In the genomic region with DNA sequence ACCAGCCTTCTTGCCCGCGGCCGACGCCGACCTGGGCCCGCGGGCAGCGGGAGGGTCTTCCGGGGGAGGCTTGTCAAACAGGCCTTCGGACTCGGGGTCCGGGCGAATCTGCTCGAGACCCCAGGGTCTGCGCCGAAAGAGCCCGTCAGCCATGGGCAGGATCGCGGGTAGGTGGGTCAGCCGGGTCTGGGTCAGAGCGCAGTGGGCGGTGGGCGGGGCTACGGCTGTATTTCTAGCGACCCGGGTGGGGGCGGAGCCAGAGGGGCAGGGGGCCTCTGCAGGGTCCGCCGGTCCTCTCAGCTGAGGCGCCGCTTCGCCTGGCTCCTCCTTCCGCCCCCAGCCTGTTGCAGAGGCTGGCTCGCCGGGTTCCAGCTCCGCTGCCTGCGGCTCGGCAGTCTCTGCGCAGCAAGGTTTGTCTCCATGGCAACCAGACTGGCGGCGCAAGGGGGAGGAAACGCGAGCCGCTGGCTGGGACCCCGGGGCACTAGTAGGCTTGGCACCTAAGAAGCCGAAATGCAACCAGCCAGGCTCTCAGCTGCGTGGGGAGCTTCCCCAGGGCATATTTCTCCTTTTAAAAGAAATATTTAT, we compare ENCODE assay signal across 9 cellular contexts. TPM values are rescaled to one million over a fixed set of nuclear protein-coding genes. Genes with fewer than 3 reads are reported as not detected.
DNase-seq lines count a peak whose midpoint lies in the region; ATAC-seq and TF ChIP-seq lines count a peak whose summit lies in the region.
"Had no signal": no experiment of that assay in that cellular context is flagged by ENCODE, and none has a peak within 500 bp of the region (broad histone marks: within the 10 kb centered on the region; RNA-seq: fewer than 3 reads in every experiment).

No MANE protein-coding gene starts in this region.

- TF ChIP-seq CTCF in ascending aorta (IDR thresholded peaks at IDR 0.05) (no peak), prostate gland (IDR thresholded peaks at IDR 0.05) (no peak), transverse colon (IDR thresholded peaks at IDR 0.05) (no peak)

- H3K4me3 ChIP-seq in ascending aorta (peak overlapping the region; percentile 63 to 75), right cardiac atrium (ENCODE audit: low read length) (peak overlapping the region; percentile 64), prostate gland (peak overlapping the region; percentile 41 to 43), transverse colon (peak overlapping the region; percentile 19 to 60 (median 34))

- H3K36me3 ChIP-seq in ES-I3 (ENCODE audit: insufficient read depth, low read length) (no peaks in the 10 kb centered on the region), ascending aorta (peaks cover 0 to 21% of the 10 kb centered on the region in 2 donors), prostate gland (no peaks in the 10 kb centered on the region), transverse colon (no peaks in the 10 kb centered on the region)

- no peaks in the 10 kb centered on the region for H3K4me1 ChIP-seq in ES-I3 (ENCODE audit: insufficient read depth, low read length)
- peaks cover 0 to 9% of the 10 kb centered on the region in 2 donors for H3K4me1 ChIP-seq in ascending aorta
- no peaks in the 10 kb centered on the region for H3K4me1 ChIP-seq in right cardiac atrium (ENCODE audit: control insufficient read depth, insufficient read depth, low read length)
- no peaks in the 10 kb centered on the region for H3K4me1 ChIP-seq in prostate gland (replicated peaks)
- peaks cover 0 to 10% (median 7%) of the 10 kb centered on the region in 4 donors for H3K4me1 ChIP-seq in transverse colon

- TF ChIP-seq EP300 in transverse colon (IDR thresholded peaks at IDR 0.05; ENCODE audit: low read depth) = no peak

- 16% methylated on average over 47 of the region's 47 CpGs for WGBS in right cardiac atrium
- WGBS in prostate gland = 4% methylated on average over 47 of the region's 47 CpGs
- 2% methylated on average over 20 of the region's 47 CpGs; no CpG with 5 or more reads in 1 of the 2 donors for WGBS in transverse colon (ENCODE audit: low coverage in 1 of 2), 2 donors

- TF ChIP-seq POLR2A in prostate gland (IDR thresholded peaks at IDR 0.05) (no peak), transverse colon (IDR thresholded peaks at IDR 0.05) (peak; percentile 24)

- peak overlapping the region; percentile 59; the same call in 1 of the 2 replicates for H3K9ac ChIP-seq in ES-I3 (ENCODE audit: low read depth, low read length)

- peak; percentile 94 for ATAC-seq in T-helper 17 cell
- peak; percentile 87 to 91 for ATAC-seq in right cardiac atrium

- H3K9me3 ChIP-seq in ES-I3 (ENCODE audit: control insufficient read depth, insufficient read depth, low read length) (no peaks in the 10 kb centered on the region), T-helper 17 cell (ENCODE audit: control insufficient read depth, low read length, poor library complexity, severe bottlenecking) (no peaks in the 10 kb centered on the region), ascending aorta (no peaks in the 10 kb centered on the region), right cardiac atrium (ENCODE audit: control insufficient read depth, low read length) (no peaks in the 10 kb centered on the region), prostate gland (no peaks in the 10 kb centered on the region), transverse colon (no peaks in the 10 kb centered on the region)

- peak overlapping the region; percentile 78 for H3K27ac Mint-ChIP-seq in T-helper 17 cell

- peaks cover 12% of the 10 kb centered on the region for H3K36me3 Mint-ChIP-seq in T-helper 17 cell (ENCODE audit: low read depth)

- peak overlapping the region; percentile 96 for H3K4me3 Mint-ChIP-seq in T-helper 17 cell

- H3K27ac ChIP-seq in ascending aorta (peak overlapping the region; percentile 20 to 23), right cardiac atrium (ENCODE audit: low read length) (no peak overlapping the region), prostate gland (peak overlapping the region; percentile 28 to 34), transverse colon (peak overlapping the region; percentile 12 to 61 (median 56))
- H3K27ac ChIP-seq: VCaP had no signal

- peaks cover 18% of the 10 kb centered on the region for H3K4me1 Mint-ChIP-seq in T-helper 17 cell

- DNase-seq in NCI-H1092 (lab: John Stamatoyannopoulos, UW) (peak; percentile 92), T-helper 17 cell (peak; percentile 54 to 67 (median 66)), ascending aorta (ENCODE audit: low spot score in 2 of 2) (peak; percentile 31 to 87), right cardiac atrium (peak; percentile 84 to 94 (median 93)), prostate gland (ENCODE audit: low spot score) (peak; percentile 21), transverse colon (peak; percentile 63)
- DNase-seq in NK-92 treated with Interleukin-12 subunit alpha and Interleukin-12 subunit beta, amount 100 ng/mL, for 24 hours (lab: John Stamatoyannopoulos, UW) = no peak

- H3K27me3 Mint-ChIP-seq in T-helper 17 cell = no peaks in the 10 kb centered on the region

- intact Hi-C loops in ascending aorta (cut with DNase I) (no loop called here), right cardiac atrium (cut with DNase I) (loop anchor here in 1 of 4 donors (10.0 kb wide), 1 partner anchor 64 kb away; no protein-coding TSS in a partner anchor), prostate gland (cut with DNase I) (no loop called here), transverse colon (cut with DNase I; ENCODE audit: low total_unique reads) (no loop called here)

- H3K27me3 ChIP-seq in ascending aorta (no peaks in the 10 kb centered on the region), right cardiac atrium (ENCODE audit: control insufficient read depth, insufficient read depth) (no peaks in the 10 kb centered on the region), prostate gland (replicated peaks; ENCODE audit: insufficient read depth) (no peaks in the 10 kb centered on the region), transverse colon (peaks cover 28% of the 10 kb centered on the region)

- in situ Hi-C loops in transverse colon (cut with MboI; ENCODE audit: low pct_ligation_motif_present in 1 of 4, low pct_unique_long_range_greater_than_20kb in 1 of 4, low sequenced_read_pairs in 3 of 4) = no loop called here

RNA-seq across cellular contexts. Expression of a gene that starts 14.5 kb away (rescaled TPM):
- total RNA-seq in T-helper 17 cell (10 to 100 TPM; 19.2 to 31.0 TPM), ascending aorta (17.5 TPM), right cardiac atrium (10 to 100 TPM in 3 of 4 donors, 1 to 10 TPM in 1; 8.1 to 12.3 (median 11.0) TPM), prostate gland (10 to 100 TPM in 1 of 2 donors, 1 to 10 TPM in 1; 7.9 to 18.7 TPM), transverse colon (10 to 100 TPM in 3 of 4 donors, 1 to 10 TPM in 1; 5.6 to 19.1 (median 12.9) TPM)
- 7.9 TPM for polyA plus RNA-seq in right cardiac atrium

RNA-seq across cellular contexts. Expression of a gene that starts 14.9 kb away (rescaled TPM):
- total RNA-seq in T-helper 17 cell (10 to 100 TPM; 66.3 to 78.0 TPM), ascending aorta (7.5 TPM), right cardiac atrium (10 to 100 TPM; 26.0 to 38.3 (median 34.9) TPM), prostate gland (10 to 100 TPM; 37.9 to 47.3 TPM), transverse colon (10 to 100 TPM in 2 of 4 donors, 1 to 10 TPM in 2; 4.6 to 37.5 (median 21.7) TPM)
- 43.0 TPM for polyA plus RNA-seq in right cardiac atrium

RNA-seq across cellular contexts. Expression of a gene that starts 32.1 kb away (rescaled TPM):
- total RNA-seq in T-helper 17 cell = 1 to 10 TPM; 7.5 to 9.0 TPM
- total RNA-seq in ascending aorta = 9.0 TPM
- 1 to 10 TPM; 5.1 to 8.5 (median 6.1) TPM for total RNA-seq in right cardiac atrium
- 2.7 TPM for polyA plus RNA-seq in right cardiac atrium
- 10 to 100 TPM; 11.9 to 13.2 TPM for total RNA-seq in prostate gland
- total RNA-seq in transverse colon = 10 to 100 TPM in 2 of 4 donors, 1 to 10 TPM in 2; 3.0 to 11.1 (median 9.4) TPM
